Comparison of ENCODE assay signal across 8 cellular contexts in genomic region chr16:67163164-67163902, GRCh38. TPM values are rescaled to one million over a fixed set of nuclear protein-coding genes. Genes with fewer than 3 reads are reported as not detected.
DNase-seq lines count a peak whose midpoint lies in the region; ATAC-seq, FAIRE-seq and TF ChIP-seq lines count a peak whose summit lies in the region.

No MANE protein-coding gene starts in this region.

- POLR2A ChIA-PET in K562 (lab: Yijun Ruan, JAX): interaction anchor here (1.3 kb wide), 1 partner anchor 24 kb away, joined by 3 read pairs; no protein-coding TSS in a partner anchor

- peaks cover 13% of the 10 kb centered on the region; the same call in 2 of the 3 replicates for H3K36me3 ChIP-seq in K562 (ENCODE audit: control insufficient read depth, insufficient read depth, low read length)
- H3K36me3 ChIP-seq in kidney epithelial cell (ENCODE audit: control insufficient read depth, insufficient read depth, low read length): peaks cover 1% of the 10 kb centered on the region
- no peaks in the 10 kb centered on the region for H3K36me3 ChIP-seq in GM23248 (ENCODE audit: low read depth)

- no peaks in the 10 kb centered on the region for H3K9me1 ChIP-seq in K562 (ENCODE audit: control insufficient read depth, insufficient read depth, low read length)

- no peak overlapping the region for H3K27ac ChIP-seq in K562 (ENCODE audit: extremely low read depth, low read depth, low read length)
- no peak overlapping the region for H3K27ac ChIP-seq in GM23248

- intact Hi-C loops in K562 (cut with micrococcal nuclease): no loop called here

- H3K9me3 Mint-ChIP-seq in stimulated activated memory B cell treated with anti-CD40 and anti-IgM and Interleukin-4, amounts not matched to agents 10 μg/mL and 1 μg/mL and 100 μg/mL, for 72 hours: no peaks in the 10 kb centered on the region

- peaks cover 53% of the 10 kb centered on the region for H3K4me1 Mint-ChIP-seq in stimulated activated memory B cell treated with anti-CD40 and anti-IgM and Interleukin-4, amounts not matched to agents 10 μg/mL and 1 μg/mL and 100 μg/mL, for 72 hours

- no TSS peak for BruUV-seq in K562 (replicated peaks; lab: Mats Ljungman, UMichigan)

- no peaks in the 10 kb centered on the region for H3K9me2 ChIP-seq in GM23248 (ENCODE audit: insufficient read depth)

- ATAC-seq in K562: no peak
- no peak for ATAC-seq in stimulated activated memory B cell treated with anti-CD40 and anti-IgM and Interleukin-4, amounts not matched to agents 10 μg/mL and 1 μg/mL and 100 μg/mL, for 72 hours

- TF ChIP-seq POLR2A in K562 (conservative IDR thresholded peaks at IDR 0.05): no peak

- H3K4me3 ChIP-seq in K562 (no peak overlapping the region), kidney epithelial cell (ENCODE audit: low read depth, low read length) (peak overlapping the region; percentile 10), GM23248 (no peak overlapping the region)

- 97% methylated on average over 42 of the region's 95 CpGs for WGBS in K562 (ENCODE audit: insufficient coverage, low coverage, missing lambda C conversion rate)
- 86 to 89% methylated on average over 90 to 95 of the region's 95 CpGs for WGBS in GM23248 (ENCODE audit: low coverage in 1 of 2, low lambda C conversion rate in 2 of 2, missing lambda C conversion rate in 2 of 2), 2 experiments

- no peaks in the 10 kb centered on the region for H4K20me1 ChIP-seq in K562 (replicated peaks; ENCODE audit: control insufficient read depth, insufficient read depth, low read length)
- no peaks in the 10 kb centered on the region for H4K20me1 ChIP-seq in GM23248 (ENCODE audit: insufficient read depth)

- H3K79me2 ChIP-seq in K562 (ENCODE audit: control insufficient read depth, insufficient read depth, low read length): peaks cover 28% of the 10 kb centered on the region
- 0 out of 2 replicates have a peak, but pooled peaks cover 4% of the 10 kb centered on the region for H3K79me2 ChIP-seq in GM23248 (ENCODE audit: insufficient read depth)

- H3F3A ChIP-seq in GM23248 (ENCODE audit: insufficient read depth): peaks cover 5% of the 10 kb centered on the region; the same call in 1 of the 2 replicates

- no peaks in the 10 kb centered on the region for H3K36me3 Mint-ChIP-seq in stimulated activated memory B cell treated with anti-CD40 and anti-IgM and Interleukin-4, amounts not matched to agents 10 μg/mL and 1 μg/mL and 100 μg/mL, for 72 hours

- H3K27me3 ChIP-seq in K562 (ENCODE audit: control insufficient read depth in 2 of 2, insufficient read depth in 2 of 2, low read length in 2 of 2): no peaks in the 10 kb centered on the region
- H3K27me3 ChIP-seq in kidney epithelial cell (ENCODE audit: control insufficient read depth, insufficient read depth, low read length): peaks cover 64% of the 10 kb centered on the region
- no peaks in the 10 kb centered on the region for H3K27me3 ChIP-seq in GM23248 (replicated peaks; ENCODE audit: insufficient read depth)

- no peak for FAIRE-seq in K562 (lab: Jason Lieb, UNC)

- H3K9ac ChIP-seq in K562 (ENCODE audit: insufficient read depth in 1 of 2, low read depth in 2 of 2, low read length in 2 of 2) (no peak overlapping the region; a peak in 1 of 4 replicates), GM23248 (no peak overlapping the region)

- H3K27ac Mint-ChIP-seq in stimulated activated memory B cell treated with anti-CD40 and anti-IgM and Interleukin-4, amounts not matched to agents 10 μg/mL and 1 μg/mL and 100 μg/mL, for 72 hours: no peak overlapping the region

- TF ChIP-seq RAD21 in K562 (CRISPR knock-in tag; conservative IDR thresholded peaks at IDR 0.05 in 1 of 2, IDR thresholded peaks at IDR 0.05 in 1 of 2): no peak

- in situ Hi-C loops in K562 (cut with MboI): loop anchor here (25.0 kb wide), 1 partner anchor 201 kb away; the partner anchor contains the start of gene CES3
- in situ Hi-C loops in GM23248 (cut with MboI): loop anchor here (25.0 kb wide), 1 partner anchor 201 kb away; the partner anchor contains the start of gene CES3

- H3K4me3 Mint-ChIP-seq in stimulated activated memory B cell treated with anti-CD40 and anti-IgM and Interleukin-4, amounts not matched to agents 10 μg/mL and 1 μg/mL and 100 μg/mL, for 72 hours: peak overlapping the region; percentile 43

- DNase-seq in ELR (ENCODE audit: low read depth): peak; percentile 42
- DNase-seq in NCI-H446 treated with DMSO at 0.1 percent for 48 hours (lab: John Stamatoyannopoulos, UW): peak; percentile 6
- DNase-seq in K562 (ENCODE audit: extremely low read depth in 1 of 4, low spot score in 3 of 4): no peak
- DNase-seq in kidney epithelial cell (ENCODE audit: low read depth): no peak
- no peak for DNase-seq in NK-92 (lab: John Stamatoyannopoulos, UW; ENCODE audit: unreplicated experiment)
- no peak for DNase-seq in HT-29 (ENCODE audit: low spot score)
- no peak for DNase-seq in GM23248

- TF ChIP-seq CTCF in K562 (IDR thresholded peaks at IDR 0.05 in 2 of 3, conservative IDR thresholded peaks at IDR 0.05 in 1 of 3; ENCODE audit: insufficient read depth in 2 of 3, low read depth in 1 of 3, low read length in 3 of 3): no peak
- no peak for TF ChIP-seq CTCF in kidney epithelial cell (IDR thresholded peaks at IDR 0.05; ENCODE audit: insufficient read depth, low read length, poor library complexity, severe bottlenecking)

- CTCF ChIA-PET in K562 (lab: Yijun Ruan, JAX; ENCODE audit: low intra/inter-chr PET ratio): no interaction called here

- H2AFZ ChIP-seq in K562 (ENCODE audit: low read depth, low read length): no peak overlapping the region
- no peak overlapping the region for H2AFZ ChIP-seq in GM23248

- H3K4me2 ChIP-seq in K562 (ENCODE audit: insufficient read depth, low read length) (no peak overlapping the region), GM23248 (ENCODE audit: unreplicated experiment) (no peak overlapping the region)

- peaks cover 21 to 86% of the 10 kb centered on the region in 2 experiments for H3K4me1 ChIP-seq in K562 (replicated peaks in 1 of 2; ENCODE audit: control insufficient read depth in 2 of 2, insufficient read depth in 2 of 2, low read length in 2 of 2)
- no peaks in the 10 kb centered on the region for H3K4me1 ChIP-seq in GM23248 (ENCODE audit: insufficient read depth)

- H3K27me3 Mint-ChIP-seq in stimulated activated memory B cell treated with anti-CD40 and anti-IgM and Interleukin-4, amounts not matched to agents 10 μg/mL and 1 μg/mL and 100 μg/mL, for 72 hours: peaks cover 69% of the 10 kb centered on the region

- H3K9me3 ChIP-seq in K562 (replicated peaks; ENCODE audit: control insufficient read depth, insufficient read depth, low read depth, low read length) (no peaks in the 10 kb centered on the region), GM23248 (ENCODE audit: low read depth) (no peaks in the 10 kb centered on the region)

- no peak for TF ChIP-seq EP300 in K562 (IDR thresholded peaks at IDR 0.05; ENCODE audit: low read length)

RNA-seq across cellular contexts. Expression of gene HSF4, which starts 1.2 kb away (rescaled TPM):
- 143 and 358 TPM in 2 replicates for total RNA-seq in K562 (2011; cell fraction: chromatin; rRNA removed; ENCODE audit: low replicate concordance)
- total RNA-seq in K562 (2011; cell fraction: nucleolus; rRNA removed): 185 and 204 TPM in 2 replicates
- total RNA-seq in K562 (2011; cell fraction: nucleoplasm; rRNA removed): 149 and 156 TPM in 2 replicates
- total RNA-seq in K562 (2014; rRNA removed) (8.3 and 13.2 TPM in 2 replicates), K562 (2014; rRNA removed; fragmentation: Illumina TruSeq; extraction: Trizol) (3.4 and 5.3 TPM in 2 replicates), K562 (2015; rRNA removed; fragmentation: Illumina TruSeq; extraction: Trizol) (9.7 and 9.8 TPM in 2 replicates), K562 (2021) (22.6 and 25.2 TPM in 2 replicates), kidney epithelial cell (1.5 and 5.5 TPM in 2 replicates)
- polyA plus RNA-seq in K562 (2011; rRNA removed) (7.3 and 19.2 TPM in 2 replicates), K562 (2014; fragmentation: Illumina TruSeq; extraction: Trizol) (9.2 and 12.8 TPM in 2 replicates), K562 (2014; fragmentation: Nextera tagmentation; extraction: Ambion mirVana) (under 1 TPM in 1 of 2 experiments, not detected in 1; 0.50 TPM), K562 (2014; rRNA removed) (21.4 and 35.4 TPM in 2 replicates), GM23248 (2016; fragmentation: Nextera tagmentation; extraction: Ambion mirVana) (1.8 and 3.0 TPM in 2 replicates)
- polyA plus RNA-seq in K562 (2011; cell fraction: cytosol; rRNA removed): 8.5 and 10.2 TPM in 2 replicates
- 197 and 252 TPM in 2 replicates for polyA plus RNA-seq in K562 (2011; cell fraction: nucleus; rRNA removed)
- polyA plus RNA-seq in K562 (2012): 28.8 and 44.0 TPM in 2 replicates
- 1.5 and 4.8 TPM in 2 replicates for polyA minus RNA-seq in K562 (2011; rRNA and poly(A)+ RNA removed)
- 3.6 and 5.6 TPM in 2 replicates for polyA minus RNA-seq in K562 (2011; cell fraction: cytosol; rRNA and poly(A)+ RNA removed)
- 25.0 and 38.5 TPM in 2 replicates for polyA minus RNA-seq in K562 (2011; cell fraction: nucleus; rRNA and poly(A)+ RNA removed)
- 42.1 and 44.2 TPM in 2 replicates for total RNA-seq in HT-29 (2014; rRNA removed; shearing (Covaris generic))
- 6.4 and 10.8 TPM in 2 replicates for total RNA-seq in GM23248 (2014; rRNA removed; shearing (Covaris generic))

RNA-seq across cellular contexts. Expression of gene FBXL8, which starts 3.6 kb away (rescaled TPM):
- 108 and 283 TPM in 2 replicates for total RNA-seq in K562 (2011; cell fraction: chromatin; rRNA removed; ENCODE audit: low replicate concordance)
- total RNA-seq in K562 (2011; cell fraction: nucleolus; rRNA removed): 168 and 184 TPM in 2 replicates
- total RNA-seq in K562 (2011; cell fraction: nucleoplasm; rRNA removed): 119 and 131 TPM in 2 replicates
- total RNA-seq in K562 (2014; rRNA removed) (12.5 and 14.5 TPM in 2 replicates), K562 (2014; rRNA removed; fragmentation: Illumina TruSeq; extraction: Trizol) (4.0 and 4.7 TPM in 2 replicates), K562 (2015; rRNA removed; fragmentation: Illumina TruSeq; extraction: Trizol) (5.4 and 5.8 TPM in 2 replicates), K562 (2021) (17.6 and 22.1 TPM in 2 replicates), kidney epithelial cell (6.6 and 9.6 TPM in 2 replicates)
- polyA plus RNA-seq in K562 (2011; rRNA removed) (10.9 and 18.2 TPM in 2 replicates), K562 (2014; fragmentation: Illumina TruSeq; extraction: Trizol) (4.4 and 7.4 TPM in 2 replicates), K562 (2014; fragmentation: Nextera tagmentation; extraction: Ambion mirVana) (under 1 TPM in 1 of 2 experiments, not detected in 1; 0.08 TPM), K562 (2014; rRNA removed) (28.2 and 28.8 TPM in 2 replicates), GM23248 (2016; fragmentation: Nextera tagmentation; extraction: Ambion mirVana) (9.8 and 10.3 TPM in 2 replicates)
- polyA plus RNA-seq in K562 (2011; cell fraction: cytosol; rRNA removed): 11.7 and 21.7 TPM in 2 replicates
- 80.6 and 125 TPM in 2 replicates for polyA plus RNA-seq in K562 (2011; cell fraction: nucleus; rRNA removed)
- 12.5 and 25.8 TPM in 2 replicates for polyA plus RNA-seq in K562 (2012)
- polyA minus RNA-seq in K562 (2011; rRNA and poly(A)+ RNA removed): 2.8 and 5.3 TPM in 2 replicates
- polyA minus RNA-seq in K562 (2011; cell fraction: cytosol; rRNA and poly(A)+ RNA removed): 4.2 and 5.6 TPM in 2 replicates
- polyA minus RNA-seq in K562 (2011; cell fraction: nucleus; rRNA and poly(A)+ RNA removed): 22.2 and 24.5 TPM in 2 replicates
- total RNA-seq in HT-29 (2014; rRNA removed; shearing (Covaris generic)): 27.7 and 34.6 TPM in 2 replicates
- total RNA-seq in GM23248 (2014; rRNA removed; shearing (Covaris generic)): 22.5 and 24.0 TPM in 2 replicates

RNA-seq across cellular contexts. Expression of gene TRADD, which starts 3.6 kb away (rescaled TPM):
- 5.6 and 25.1 TPM in 2 replicates for total RNA-seq in K562 (2011; cell fraction: chromatin; rRNA removed; ENCODE audit: low replicate concordance)
- total RNA-seq in K562 (2011; cell fraction: nucleolus; rRNA removed): 16.8 and 18.2 TPM in 2 replicates
- 10.2 and 12.4 TPM in 2 replicates for total RNA-seq in K562 (2011; cell fraction: nucleoplasm; rRNA removed)
- total RNA-seq in K562 (2014; rRNA removed) (11.9 and 18.0 TPM in 2 replicates), K562 (2014; rRNA removed; fragmentation: Illumina TruSeq; extraction: Trizol) (2.9 and 3.0 TPM in 2 replicates), K562 (2015; rRNA removed; fragmentation: Illumina TruSeq; extraction: Trizol) (5.4 and 5.6 TPM in 2 replicates), K562 (2021) (11.8 and 12.2 TPM in 2 replicates), kidney epithelial cell (30.0 and 36.3 TPM in 2 replicates)
- polyA plus RNA-seq in K562 (2011; rRNA removed) (8.3 and 8.8 TPM in 2 replicates), K562 (2014; fragmentation: Illumina TruSeq; extraction: Trizol) (3.0 and 5.2 TPM in 2 replicates), K562 (2014; fragmentation: Nextera tagmentation; extraction: Ambion mirVana) (1 to 10 TPM in 1 of 2 experiments, under 1 TPM in 1; 0.76 to 1.7 TPM), K562 (2014; rRNA removed) (14.6 and 17.1 TPM in 2 replicates), GM23248 (2016; fragmentation: Nextera tagmentation; extraction: Ambion mirVana) (25.9 and 28.1 TPM in 2 replicates)
- polyA plus RNA-seq in K562 (2011; cell fraction: cytosol; rRNA removed): 9.2 and 19.6 TPM in 2 replicates
- 21.1 and 36.4 TPM in 2 replicates for polyA plus RNA-seq in K562 (2011; cell fraction: nucleus; rRNA removed)
- 13.6 and 18.6 TPM in 2 replicates for polyA plus RNA-seq in K562 (2012)
- polyA minus RNA-seq in K562 (2011; rRNA and poly(A)+ RNA removed): 0.69 and 1.9 TPM in 2 replicates
- polyA minus RNA-seq in K562 (2011; cell fraction: cytosol; rRNA and poly(A)+ RNA removed): 4.7 and 4.9 TPM in 2 replicates
- 4.3 and 5.3 TPM in 2 replicates for polyA minus RNA-seq in K562 (2011; cell fraction: nucleus; rRNA and poly(A)+ RNA removed)
- 33.6 and 35.4 TPM in 2 replicates for total RNA-seq in HT-29 (2014; rRNA removed; shearing (Covaris generic))
- total RNA-seq in GM23248 (2014; rRNA removed; shearing (Covaris generic)): 44.6 and 46.2 TPM in 2 replicates

RNA-seq across cellular contexts. Expression of gene NOL3, which starts 7.0 kb away (rescaled TPM):
- 81.0 and 88.7 TPM in 2 replicates for total RNA-seq in K562 (2011; cell fraction: chromatin; rRNA removed; ENCODE audit: low replicate concordance)
- 34.7 and 39.7 TPM in 2 replicates for total RNA-seq in K562 (2011; cell fraction: nucleolus; rRNA removed)
- total RNA-seq in K562 (2011; cell fraction: nucleoplasm; rRNA removed): 64.6 and 93.4 TPM in 2 replicates
- total RNA-seq in K562 (2014; rRNA removed): 5.4 and 8.3 TPM in 2 replicates
- total RNA-seq in K562 (2014; rRNA removed; fragmentation: Illumina TruSeq; extraction: Trizol): 3.4 and 4.3 TPM in 2 replicates
- 4.1 and 5.0 TPM in 2 replicates for total RNA-seq in K562 (2015; rRNA removed; fragmentation: Illumina TruSeq; extraction: Trizol)
- total RNA-seq in K562 (2021): 7.0 and 9.3 TPM in 2 replicates
- 8.4 and 13.5 TPM in 2 replicates for polyA plus RNA-seq in K562 (2011; rRNA removed)
- polyA plus RNA-seq in K562 (2011; cell fraction: cytosol; rRNA removed): 5.8 and 7.2 TPM in 2 replicates
- 50.0 and 53.8 TPM in 2 replicates for polyA plus RNA-seq in K562 (2011; cell fraction: nucleus; rRNA removed)
- 19.1 and 59.4 TPM in 2 replicates for polyA plus RNA-seq in K562 (2012)
- polyA plus RNA-seq in K562 (2014; fragmentation: Illumina TruSeq; extraction: Trizol): 7.6 and 8.2 TPM in 2 replicates
- polyA plus RNA-seq in K562 (2014; fragmentation: Nextera tagmentation; extraction: Ambion mirVana): under 1 TPM; 0.45 to 0.69 TPM
- 12.2 and 14.0 TPM in 2 replicates for polyA plus RNA-seq in K562 (2014; rRNA removed)
- polyA minus RNA-seq in K562 (2011; rRNA and poly(A)+ RNA removed): 3.4 and 5.6 TPM in 2 replicates
- 1.9 and 2.5 TPM in 2 replicates for polyA minus RNA-seq in K562 (2011; cell fraction: cytosol; rRNA and poly(A)+ RNA removed)
- 5.4 and 10.3 TPM in 2 replicates for polyA minus RNA-seq in K562 (2011; cell fraction: nucleus; rRNA and poly(A)+ RNA removed)
- total RNA-seq in kidney epithelial cell: 23.9 and 28.3 TPM in 2 replicates
- 95.1 and 97.0 TPM in 2 replicates for total RNA-seq in HT-29 (2014; rRNA removed; shearing (Covaris generic))
- 31.0 and 51.1 TPM in 2 replicates for total RNA-seq in GM23248 (2014; rRNA removed; shearing (Covaris generic))
- polyA plus RNA-seq in GM23248 (2016; fragmentation: Nextera tagmentation; extraction: Ambion mirVana): 20.3 TPM in 2 replicates

RNA-seq across cellular contexts. Expression of gene B3GNT9, which starts 12.5 kb away (rescaled TPM):
- total RNA-seq in K562 (2011; cell fraction: chromatin; rRNA removed; ENCODE audit: low replicate concordance): 3.8 and 8.9 TPM in 2 replicates
- 5.1 and 5.7 TPM in 2 replicates for total RNA-seq in K562 (2011; cell fraction: nucleolus; rRNA removed)
- total RNA-seq in K562 (2011; cell fraction: nucleoplasm; rRNA removed): 3.6 and 4.6 TPM in 2 replicates
- 0.91 and 2.1 TPM in 2 replicates for total RNA-seq in K562 (2014; rRNA removed)
- 0.67 and 0.91 TPM in 2 replicates for total RNA-seq in K562 (2014; rRNA removed; fragmentation: Illumina TruSeq; extraction: Trizol)
- total RNA-seq in K562 (2015; rRNA removed; fragmentation: Illumina TruSeq; extraction: Trizol): 1.1 TPM in 2 replicates
- total RNA-seq in K562 (2021): 1.5 and 1.8 TPM in 2 replicates
- 1.5 TPM in 2 replicates for polyA plus RNA-seq in K562 (2011; rRNA removed)
- polyA plus RNA-seq in K562 (2011; cell fraction: cytosol; rRNA removed): 2.2 and 3.4 TPM in 2 replicates
- polyA plus RNA-seq in K562 (2011; cell fraction: nucleus; rRNA removed): 5.1 and 5.6 TPM in 2 replicates
- 1.1 and 3.5 TPM in 2 replicates for polyA plus RNA-seq in K562 (2012)
- polyA plus RNA-seq in K562 (2014; fragmentation: Illumina TruSeq; extraction: Trizol): 0.90 and 1.1 TPM in 2 replicates
- under 1 TPM in 1 of 2 experiments, not detected in 1; 0.01 TPM for polyA plus RNA-seq in K562 (2014; fragmentation: Nextera tagmentation; extraction: Ambion mirVana)
- polyA plus RNA-seq in K562 (2014; rRNA removed): 1.6 TPM in 2 replicates
- polyA minus RNA-seq in K562 (2011; rRNA and poly(A)+ RNA removed): 0.72 and 1.4 TPM in 2 replicates
- 1.0 and 1.5 TPM in 2 replicates for polyA minus RNA-seq in K562 (2011; cell fraction: cytosol; rRNA and poly(A)+ RNA removed)
- polyA minus RNA-seq in K562 (2011; cell fraction: nucleus; rRNA and poly(A)+ RNA removed): 1.6 and 1.8 TPM in 2 replicates
- total RNA-seq in kidney epithelial cell: 1.5 and 2.4 TPM in 2 replicates
- 10.7 and 13.5 TPM in 2 replicates for total RNA-seq in HT-29 (2014; rRNA removed; shearing (Covaris generic))
- 73.2 and 88.0 TPM in 2 replicates for total RNA-seq in GM23248 (2014; rRNA removed; shearing (Covaris generic))
- 24.3 and 24.8 TPM in 2 replicates for polyA plus RNA-seq in GM23248 (2016; fragmentation: Nextera tagmentation; extraction: Ambion mirVana)

Comparison
In these comparisons a context has a peak if more than half of its experiments do, and no peak if none do; other contexts are left out.
1. DNase-seq: peak in ELR (single experiment) and NCI-H446 treated with DMSO at 0.1 percent for 48 hours (single experiment); none in K562 (0 of 4), kidney epithelial cell (single experiment), NK-92 (single experiment), HT-29 (single experiment) and GM23248 (single experiment).